Comparison of ENCODE assay signal across 8 cellular contexts in the genomic region with DNA sequence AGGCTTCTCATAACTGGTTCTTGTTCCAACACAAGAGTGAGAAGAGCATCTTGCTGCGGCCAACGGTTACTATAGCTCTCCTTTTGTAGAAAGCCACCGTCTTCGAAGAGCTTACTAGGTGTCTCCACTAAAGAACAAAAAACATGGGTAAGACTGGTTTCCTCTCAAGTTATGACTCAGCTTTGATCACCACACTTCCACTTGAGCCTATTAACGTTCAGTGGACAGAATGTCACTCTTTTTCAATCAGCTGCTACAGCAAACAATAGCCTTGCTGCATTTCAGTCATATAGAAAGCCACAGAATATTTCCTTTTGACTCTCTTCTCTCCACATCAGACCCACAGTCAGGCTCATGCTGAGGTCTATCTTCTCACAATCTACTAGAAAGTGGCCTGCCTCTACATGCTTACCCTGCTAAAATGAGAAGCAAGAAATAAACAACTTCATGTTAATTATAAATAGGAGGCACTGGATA.
DNase-seq lines count a peak whose midpoint lies in the region; ATAC-seq, FAIRE-seq and TF ChIP-seq lines count a peak whose summit lies in the region.

No MANE protein-coding gene starts in this region.

- no peaks in the 10 kb centered on the region for H3K27me3 ChIP-seq in astrocyte (ENCODE audit: insufficient read depth, low read length)
- H3K27me3 ChIP-seq in upper lobe of right lung = no peaks in the 10 kb centered on the region

- no peak overlapping the region for H3K27ac ChIP-seq in astrocyte (ENCODE audit: low read depth, low read length)
- H3K27ac ChIP-seq in upper lobe of right lung = no peak overlapping the region

- no peak for FAIRE-seq in astrocyte (lab: Jason Lieb, UNC)

- H2AFZ ChIP-seq in astrocyte (ENCODE audit: low read depth, low read length) = peak overlapping the region; percentile 60

- H3K4me1 Mint-ChIP-seq in astrocyte (ENCODE audit: low read depth, unreplicated experiment) = peaks cover 16% of the 10 kb centered on the region

- no peaks in the 10 kb centered on the region for H3K27me3 Mint-ChIP-seq in astrocyte (ENCODE audit: low read depth, unreplicated experiment)

- H3K4me2 ChIP-seq in astrocyte (ENCODE audit: low read length) = no peak overlapping the region

- CTCF ChIA-PET in GM10248 (lab: Yijun Ruan, JAX) = interaction anchor here (1.0 to 1.4 kb wide), 3 partner anchors 36 to 189 kb away, joined by 3 read pairs; no protein-coding TSS in a partner anchor

- H4K20me1 ChIP-seq in astrocyte (ENCODE audit: insufficient read depth, low read length) = no peaks in the 10 kb centered on the region

- H3K4me3 Mint-ChIP-seq in astrocyte (ENCODE audit: unreplicated experiment) = no peak overlapping the region

- no peak for TF ChIP-seq CTCF in GM10248 (IDR thresholded peaks at IDR 0.05; ENCODE audit: control extremely low read depth, extremely low read depth, low read depth, missing control alignments)
- TF ChIP-seq CTCF in astrocyte (IDR thresholded peaks at IDR 0.05; ENCODE audit: insufficient read depth, low read depth, low read length) = no peak
- TF ChIP-seq CTCF in upper lobe of right lung (IDR thresholded peaks at IDR 0.05) = no peak

- H3K79me2 ChIP-seq in astrocyte (ENCODE audit: insufficient read depth, low read length) = no peaks in the 10 kb centered on the region

- no peaks in the 10 kb centered on the region for H3K4me1 ChIP-seq in astrocyte (ENCODE audit: insufficient read depth, low read length)
- H3K4me1 ChIP-seq in upper lobe of right lung = peaks cover 13% of the 10 kb centered on the region

- H3K9ac ChIP-seq in astrocyte (ENCODE audit: low read length) = no peak overlapping the region

- intact Hi-C loops in upper lobe of right lung (cut with DNase I) = no loop called here

- POLR2A ChIA-PET in GM10248 (lab: Yijun Ruan, JAX) = interaction anchor here (1.2 kb wide), 1 partner anchor 62 kb away, joined by 3 read pairs; no protein-coding TSS in a partner anchor

- DNase-seq in GM10248 (ENCODE audit: extremely low spot score) = peak; percentile 65
- peak; percentile 37 for DNase-seq in astrocyte (ENCODE audit: low read depth)
- no peak for DNase-seq in upper lobe of right lung
- no peak for DNase-seq in mucosa of gallbladder (ENCODE audit: low spot score)
- no peak for DNase-seq in SHP77 (lab: John Stamatoyannopoulos, UW)
- DNase-seq in DMS153 (lab: John Stamatoyannopoulos, UW) = no peak

- H3K36me3 ChIP-seq in astrocyte (ENCODE audit: insufficient read depth, low read length) = no peaks in the 10 kb centered on the region
- H3K36me3 ChIP-seq in upper lobe of right lung = no peaks in the 10 kb centered on the region

- no peaks in the 10 kb centered on the region for H3K9me3 Mint-ChIP-seq in astrocyte (ENCODE audit: unreplicated experiment)

- no peak overlapping the region for H3K4me3 ChIP-seq in astrocyte (ENCODE audit: insufficient read depth, low read depth, low read length)
- no peak overlapping the region for H3K4me3 ChIP-seq in upper lobe of right lung

- H3K9me3 ChIP-seq in astrocyte (ENCODE audit: insufficient read depth, low read depth, low read length) = no peaks in the 10 kb centered on the region
- H3K9me3 ChIP-seq in upper lobe of right lung = no peaks in the 10 kb centered on the region

- no peaks in the 10 kb centered on the region for H3K36me3 Mint-ChIP-seq in astrocyte (ENCODE audit: low read depth, unreplicated experiment)

- H3K27ac Mint-ChIP-seq in astrocyte (ENCODE audit: unreplicated experiment) = no peak overlapping the region

- peak; percentile 82 for ATAC-seq in GM19463 (IDR thresholded peaks at IDR 0.05; ENCODE audit: unreplicated experiment)
- ATAC-seq in HG03460 (IDR thresholded peaks at IDR 0.05; ENCODE audit: unreplicated experiment) = peak; percentile 88
- peak; percentile 71 for ATAC-seq in upper lobe of right lung

Comparison
In these comparisons a context has a peak if more than half of its experiments do, and no peak if none do; other contexts are left out.
1. DNase-seq: peak in GM10248 (single experiment) and astrocyte (single experiment); none in upper lobe of right lung (single experiment), mucosa of gallbladder (single experiment), SHP77 (0 of 2) and DMS153 (single experiment).
2. Peak in every context shown above with its lines, with median percentiles within 50 percentile points of each other: ATAC-seq.